In genomic region chr15:27449940-27450339, GRCh38 we compare ENCODE assay signal across 29 cellular contexts.
"Had no signal": no experiment of that assay in that cellular context is flagged by ENCODE, and none has a peak within 500 bp of the region (broad histone marks: within the 10 kb centered on the region; RNA-seq: fewer than 3 reads in every experiment).

No MANE protein-coding gene starts in this region.

- ATAC-seq: heart left ventricle; left lung; lower lobe of right lung; psoas muscle; stimulated activated naive B cell treated with anti-CD40 and anti-IgM and Interleukin-4, amounts not matched to agents 10 μg/mL and 1 μg/mL and 100 μg/mL, for 72 hours; upper lobe of right lung had no signal

- H3K4me3 ChIP-seq: heart left ventricle, left lung, lower lobe of right lung, ovary, psoas muscle, sigmoid colon, smooth muscle cell, stomach, thyroid gland, upper lobe of right lung had no signal

- H3K4me1 ChIP-seq: heart left ventricle, left lung, lower lobe of right lung, psoas muscle, sigmoid colon, stomach, upper lobe of right lung had no signal

- H3K9me3 ChIP-seq: lower lobe of right lung, neutrophil, ovary, psoas muscle, sigmoid colon, thyroid gland, upper lobe of right lung had no signal

- DNase-seq: activated CD4-positive, alpha-beta memory T cell treated with anti-CD3 and anti-CD28 coated beads for 36 hours; activated CD4-positive, alpha-beta T cell treated with anti-CD3 and anti-CD28 coated beads, Interleukin-2, amount 10 ng/mL, durations not matched to agents 24 days and 14 days; activated CD4-positive, CD25-positive, alpha-beta regulatory T cell treated with anti-CD3 and anti-CD28 coated beads, Interleukin-2, amount 50 U/mL, for 72 hours; activated CD8-positive, alpha-beta memory T cell treated with anti-CD3 and anti-CD28 coated beads, Interleukin-2, amount 50 U/mL, for 48 hours; activated gamma-delta T cell; activated naive CD4-positive, alpha-beta T cell treated with anti-CD3 and anti-CD28 coated beads, Interleukin-2, amount 10 ng/mL, durations not matched to agents 7 days and 5 days; activated T-cell treated with anti-CD3 and anti-CD28 coated beads, Interleukin-2, amount 50 U/mL, for 24 hours; amniotic stem cell; brain microvascular endothelial cell; central memory CD4-positive, alpha-beta T cell; endodermal cell; foreskin fibroblast; heart left ventricle; left lung; lower lobe of right lung; mesendoderm; ovary; psoas muscle; sigmoid colon; stimulated activated CD4-positive, alpha-beta T cell treated with anti-CD3 and anti-CD28 coated beads, Interleukin-1b, Interleukin-23, amount 100 ng/mL, for 48 hours; stimulated activated CD4-positive, alpha-beta T cell treated with anti-CD3 and anti-CD28 coated beads, Interleukin-4, amount 100 ng/mL, for 4 hours; stimulated activated naive B cell treated with anti-CD40 and anti-IgM and Interleukin-4, amounts not matched to agents 10 μg/mL and 1 μg/mL and 100 μg/mL, for 72 hours; stomach; SW 1271; T-helper 9 cell; thyroid gland; upper lobe of right lung had no signal

- H3K27me3 ChIP-seq: brain microvascular endothelial cell, heart left ventricle, left lung, neutrophil, ovary, sigmoid colon, thyroid gland, upper lobe of right lung had no signal

- H3K36me3 ChIP-seq: brain microvascular endothelial cell, heart left ventricle, left lung, lower lobe of right lung, neutrophil, ovary, sigmoid colon, stomach, thyroid gland, upper lobe of right lung had no signal

- H3K27ac ChIP-seq: brain microvascular endothelial cell, heart left ventricle, left lung, lower lobe of right lung, neutrophil, ovary, psoas muscle, sigmoid colon, stomach, thyroid gland, upper lobe of right lung had no signal
